Comparison of ENCODE assay signal across 9 cellular contexts in the genomic region with DNA sequence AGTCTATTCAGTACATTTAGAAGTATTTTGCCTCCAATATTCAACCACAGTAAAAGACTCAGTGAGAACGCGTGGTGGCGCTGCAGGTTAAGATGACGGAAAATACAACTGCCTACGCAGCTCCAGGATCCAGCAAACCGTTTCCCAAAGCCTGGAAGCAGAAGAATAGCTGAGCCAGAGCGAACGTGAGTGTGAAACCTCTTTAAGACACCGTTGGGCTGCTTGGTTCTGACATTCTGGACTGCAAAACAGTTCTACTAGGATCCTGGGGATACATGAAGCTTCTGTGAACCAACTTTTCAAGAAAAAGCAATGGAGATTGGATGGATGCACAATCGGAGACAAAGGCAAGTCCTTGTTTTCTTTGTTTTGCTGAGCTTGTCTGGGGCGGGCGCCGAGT. TPM values are rescaled to one million over a fixed set of nuclear protein-coding genes. Genes with fewer than 3 reads are reported as not detected.
DNase-seq lines count a peak whose midpoint lies in the region; ATAC-seq and TF ChIP-seq lines count a peak whose summit lies in the region.
"Had no signal": no experiment of that assay in that cellular context is flagged by ENCODE, and none has a peak within 500 bp of the region (broad histone marks: within the 10 kb centered on the region; RNA-seq: fewer than 3 reads in every experiment).

Gene PCDHB16, plus strand, starts transcription at position 140 of the 400 bp plus-strand sequence. Its CDS starts 173 bp downstream, at position 313.

- no peaks in the 10 kb centered on the region for H3K36me3 ChIP-seq in thyroid gland

- no peaks in the 10 kb centered on the region for H3K4me1 ChIP-seq in thyroid gland

- peaks cover 4% of the 10 kb centered on the region for H3K9me3 ChIP-seq in iPS-18c (ENCODE audit: control insufficient read depth, insufficient read depth, low read length)
- H3K9me3 ChIP-seq in thyroid gland = no peaks in the 10 kb centered on the region

- ATAC-seq in HG03565 (IDR thresholded peaks at IDR 0.05; ENCODE audit: unreplicated experiment) = no peak
- ATAC-seq: left lobe of liver had no signal

- H3K27me3 ChIP-seq in thyroid gland = no peaks in the 10 kb centered on the region

- peak; percentile 9 for DNase-seq in NCI-H2227 (lab: John Stamatoyannopoulos, UW; ENCODE audit: unreplicated experiment)
- no peak for DNase-seq in NCI-H2227 treated with DMSO at 0.1 percent for 48 hours (lab: John Stamatoyannopoulos, UW)
- peak; percentile 13 to 34 for DNase-seq in thyroid gland
- no peak for DNase-seq in GM19240 (ENCODE audit: insufficient read length, low spot score)
- no peak for DNase-seq in stimulated activated CD4-positive, alpha-beta T cell treated with anti-CD3 and anti-CD28 coated beads, Interleukin-4, amount 100 ng/mL, for 4 hours

- peak within 1 kb of the TSS; percentile 52 for H3K4me3 ChIP-seq in WI38 (ENCODE audit: low read depth, low read length)
- H3K4me3 ChIP-seq in iPS-18c (ENCODE audit: insufficient read depth, low read depth, low read length) = 0 out of 2 replicates have a peak within 1 kb of the TSS, but pooled peaks have one; percentile 5
- H3K4me3 ChIP-seq in thyroid gland (replicated peaks in 1 of 3) = no peak within 1 kb of the TSS

- no peak within 1 kb of the TSS for H3K27ac ChIP-seq in thyroid gland

- intact Hi-C loops in thyroid gland (cut with DNase I) = no loop called here

- WGBS in thyroid gland, 2 donors = 9 to 18% methylated on average over 13 of the region's 13 CpGs

- peak; percentile 31 for TF ChIP-seq CTCF in WI38 (IDR thresholded peaks at IDR 0.05; ENCODE audit: low read depth, low read length)
- peak in 2 of 6 experiments; percentile 10 to 38 for TF ChIP-seq CTCF in thyroid gland (IDR thresholded peaks at IDR 0.05)

- no peak for TF ChIP-seq POLR2A in thyroid gland (IDR thresholded peaks at IDR 0.05)

RNA-seq across cellular contexts. Expression of gene PCDHB16, which starts in this region (rescaled TPM):
- total RNA-seq in thyroid gland = 1 to 10 TPM; 3.5 to 4.8 (median 4.1) TPM

Comparison
In these comparisons a context has a peak if more than half of its experiments do, and no peak if none do; other contexts are left out.
1. DNase-seq: peak in NCI-H2227 (single experiment) and thyroid gland (2 of 2); none in NCI-H2227 treated with DMSO at 0.1 percent for 48 hours (single experiment), GM19240 (single experiment) and stimulated activated CD4-positive, alpha-beta T cell treated with anti-CD3 and anti-CD28 coated beads, Interleukin-4, amount 100 ng/mL, for 4 hours (0 of 2).
2. H3K4me3 ChIP-seq: peak in WI38 (single experiment) and iPS-18c (single experiment); none in thyroid gland (0 of 3).